ENCODE assay signal across 8 cellular contexts in the genomic region with DNA sequence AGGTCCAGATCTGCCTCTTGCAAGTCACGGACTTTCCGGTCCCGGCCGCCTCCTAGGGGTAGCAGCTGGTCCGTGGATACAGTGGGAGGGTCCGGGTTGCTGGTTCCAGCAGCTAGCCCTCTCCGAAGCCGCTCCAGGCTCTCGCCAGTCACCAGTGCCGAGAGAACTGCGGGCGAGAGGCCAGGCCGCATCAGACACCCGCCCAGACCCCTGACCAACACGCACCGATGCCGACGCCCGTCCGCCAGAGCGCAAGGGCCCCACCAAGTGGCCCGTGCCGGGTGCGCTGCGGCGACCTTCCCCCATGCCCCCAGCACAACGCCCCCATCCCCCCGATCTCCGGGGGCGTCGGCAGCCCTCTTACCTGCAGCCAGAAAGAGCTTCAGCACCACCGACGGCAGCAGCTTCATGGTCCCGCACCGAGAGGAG. TPM values are rescaled to one million over a fixed set of nuclear protein-coding genes. Genes with fewer than 3 reads are reported as not detected.
DNase-seq lines count a peak whose midpoint lies in the region; ATAC-seq and TF ChIP-seq lines count a peak whose summit lies in the region.

No MANE protein-coding gene starts in this region.

- no peak for TF ChIP-seq POLR2A in IMR-90 (IDR thresholded peaks at IDR 0.05; ENCODE audit: low read depth, low read length)

- H3K4me3 Mint-ChIP-seq in CD8-positive, alpha-beta T cell, result peak overlapping the region; percentile 67
- peak overlapping the region; percentile 87 for H3K4me3 Mint-ChIP-seq in activated T-helper 2 cell treated with anti-CD3 and anti-CD28 coated beads, Interferon-gamma antibody, Interleukin-2, Interleukin-4, amounts not matched to agents 10 μg/mL and 5 μg/mL and 100 μg/mL, durations not matched to agents 14 hours and 24 hours and 36 hours (ENCODE audit: low read depth)

- H3K4me3 ChIP-seq in CD8-positive, alpha-beta T cell (ENCODE audit: low read depth, low read length), result peak overlapping the region; percentile 48
- peak overlapping the region; percentile 74 for H3K4me3 ChIP-seq in IMR-90 (ENCODE audit: insufficient read depth, low read depth, low read length)
- peak overlapping the region; percentile 71 to 81 for H3K4me3 ChIP-seq in neutrophil (ENCODE audit: low read depth in 1 of 2, low read length in 1 of 2)

- H3K23ac ChIP-seq in IMR-90 (ENCODE audit: low read depth, low read length), result peak overlapping the region; percentile 79

- DNase-seq in CD8-positive, alpha-beta T cell, result peak in 1 of 7 experiments; percentile 38
- DNase-seq in IMR-90, result peak; percentile 66
- no peak for DNase-seq in activated T-helper 2 cell treated with anti-CD3 and anti-CD28 coated beads, Interferon-gamma antibody, Interleukin-2, Interleukin-4, amounts not matched to agents 10 μg/mL and 5 μg/mL and 100 μg/mL, durations not matched to agents 14 hours and 24 hours and 36 hours (ENCODE audit: low spot score)
- DNase-seq in Right ventricle myocardium inferior (ENCODE audit: missing footprints), result peak; percentile 87
- no peak for DNase-seq in NCI-H1694 treated with DMSO at 0.1 percent for 48 hours (lab: John Stamatoyannopoulos, UW)
- no peak for DNase-seq in NCI-H2196 treated with DMSO at 0.1 percent for 48 hours (lab: John Stamatoyannopoulos, UW; ENCODE audit: unreplicated experiment)

- POLR2A ChIA-PET in CD8-positive, alpha-beta T cell (lab: Charles Lee), result interaction anchor here (0.5 to 1.1 kb wide), 4 partner anchors 55 to 1603 kb away, joined by 3 to 6 read pairs (median 3); a partner anchor contains a TSS
- POLR2A ChIA-PET in IMR-90 (lab: Charles Lee; ENCODE audit: unreplicated experiment), result interaction anchor here (1.0 to 1.5 kb wide), 3 partner anchors 10 to 101 kb away, joined by 3 to 8 read pairs (median 4); no protein-coding TSS in a partner anchor

- H3K4ac ChIP-seq in IMR-90 (ENCODE audit: low read depth, low read length), result peak overlapping the region; percentile 64

- no peaks in the 10 kb centered on the region for H3K36me3 ChIP-seq in CD8-positive, alpha-beta T cell (ENCODE audit: insufficient read depth, low read length)
- peaks cover 6% of the 10 kb centered on the region; the same call in 1 of the 2 replicates for H3K36me3 ChIP-seq in IMR-90 (ENCODE audit: control insufficient read depth, insufficient read depth, low read length)
- H3K36me3 ChIP-seq in neutrophil, result no peaks in the 10 kb centered on the region

- peak overlapping the region; percentile 77 for H3K14ac ChIP-seq in IMR-90 (replicated peaks; ENCODE audit: low read depth, low read length)

- dilution Hi-C loops in IMR-90 (cut with HindIII; ENCODE audit: low sequenced_read_pairs, unreplicated experiment), result no loop called here

- H3K27ac ChIP-seq in CD8-positive, alpha-beta T cell (ENCODE audit: low read depth, low read length), result no peak overlapping the region
- H3K27ac ChIP-seq in IMR-90 (ENCODE audit: insufficient read depth, low read length), result peak overlapping the region; percentile 22; the same call in 1 of the 2 replicates
- peak overlapping the region; percentile 63 for H3K27ac ChIP-seq in neutrophil

- H3K4me2 ChIP-seq in IMR-90 (ENCODE audit: low read depth, low read length), result peak overlapping the region; percentile 66

- peak overlapping the region; percentile 57; the same call in 1 of the 2 replicates for H2BK20ac ChIP-seq in IMR-90 (ENCODE audit: low read depth, low read length)

- CTCF ChIA-PET in CD8-positive, alpha-beta T cell (lab: Charles Lee), result interaction anchor here (1.2 to 15.3 kb wide), 10 partner anchors 9 to 168 kb away, joined by 3 to 337 read pairs (median 5); no protein-coding TSS in a partner anchor
- CTCF ChIA-PET in IMR-90 (lab: Yijun Ruan, JAX), result interaction anchor here (0.6 to 11.0 kb wide), 24 partner anchors 9 to 1218 kb away, joined by 3 to 233 read pairs (median 4); a partner anchor contains a TSS

- peaks cover 25% of the 10 kb centered on the region for H3K27me3 Mint-ChIP-seq in CD8-positive, alpha-beta T cell (ENCODE audit: low read depth)
- H3K27me3 Mint-ChIP-seq in activated T-helper 2 cell treated with anti-CD3 and anti-CD28 coated beads, Interferon-gamma antibody, Interleukin-2, Interleukin-4, amounts not matched to agents 10 μg/mL and 5 μg/mL and 100 μg/mL, durations not matched to agents 14 hours and 24 hours and 36 hours (ENCODE audit: low read depth), result peaks cover 8% of the 10 kb centered on the region

- H3K79me1 ChIP-seq in IMR-90 (ENCODE audit: low read depth in 1 of 2, low read length in 2 of 2), result peaks cover 24 to 47% of the 10 kb centered on the region in 2 experiments

- H2AK5ac ChIP-seq in IMR-90 (ENCODE audit: low read depth, low read length), result no peak overlapping the region

- H3K27ac Mint-ChIP-seq in CD8-positive, alpha-beta T cell, result no peak overlapping the region
- H3K27ac Mint-ChIP-seq in activated T-helper 2 cell treated with anti-CD3 and anti-CD28 coated beads, Interferon-gamma antibody, Interleukin-2, Interleukin-4, amounts not matched to agents 10 μg/mL and 5 μg/mL and 100 μg/mL, durations not matched to agents 14 hours and 24 hours and 36 hours, result no peak overlapping the region

- no peaks in the 10 kb centered on the region for H3K9me3 ChIP-seq in CD8-positive, alpha-beta T cell (ENCODE audit: low read length)
- H3K9me3 ChIP-seq in IMR-90 (ENCODE audit: control insufficient read depth, insufficient read depth, low read length), result no peaks in the 10 kb centered on the region
- H3K9me3 ChIP-seq in neutrophil, result no peaks in the 10 kb centered on the region

- H3K36me3 Mint-ChIP-seq in CD8-positive, alpha-beta T cell, result no peaks in the 10 kb centered on the region
- peaks cover 41% of the 10 kb centered on the region for H3K36me3 Mint-ChIP-seq in activated T-helper 2 cell treated with anti-CD3 and anti-CD28 coated beads, Interferon-gamma antibody, Interleukin-2, Interleukin-4, amounts not matched to agents 10 μg/mL and 5 μg/mL and 100 μg/mL, durations not matched to agents 14 hours and 24 hours and 36 hours (ENCODE audit: low read depth)

- H2AFZ ChIP-seq in IMR-90 (replicated peaks; ENCODE audit: low read length, poor library complexity), result peak overlapping the region; percentile 90

- in situ Hi-C loops in IMR-90 (cut with MboI; ENCODE audit: low sequenced_read_pairs), result no loop called here

- peak overlapping the region; percentile 19; the same call in 1 of the 2 replicates for H3K56ac ChIP-seq in IMR-90 (ENCODE audit: extremely low read depth, insufficient read depth, low read length)

- no TSS peak for BruUV-seq in IMR-90 (replicated peaks; lab: Mats Ljungman, UMichigan)

- peak overlapping the region; percentile 25 for H2BK5ac ChIP-seq in IMR-90 (ENCODE audit: low read depth, low read length, poor library complexity, severe bottlenecking)

- H4K5ac ChIP-seq in IMR-90 (ENCODE audit: low read depth, low read length), result no peak overlapping the region

- H4K20me1 ChIP-seq in IMR-90 (ENCODE audit: insufficient read depth, low read length), result 0 out of 2 replicates have a peak, but pooled peaks cover 9% of the 10 kb centered on the region

- peak; percentile 52 for TF ChIP-seq RAD21 in IMR-90 (IDR thresholded peaks at IDR 0.05; ENCODE audit: low read length)

- no peaks in the 10 kb centered on the region for H3K27me3 ChIP-seq in CD8-positive, alpha-beta T cell (ENCODE audit: insufficient read depth, low read length)
- no peaks in the 10 kb centered on the region for H3K27me3 ChIP-seq in IMR-90 (ENCODE audit: control insufficient read depth, insufficient read depth, low read length)
- peaks cover 16% of the 10 kb centered on the region for H3K27me3 ChIP-seq in neutrophil

- WGBS in IMR-90 (ENCODE audit: extremely low coverage in 2 of 2, insufficient read length in 1 of 2), 2 experiments, result 0% methylated on average over 26 of the region's 35 CpGs; no CpG with 5 or more reads in 1 of the 2 experiments

- peak overlapping the region; percentile 52; the same call in 1 of the 2 replicates for H2BK120ac ChIP-seq in IMR-90 (ENCODE audit: low read depth, low read length)

- intact Hi-C loops in CD8-positive, alpha-beta T cell (cut with DNase I, micrococcal nuclease), result loop anchor here in 1 of 2 experiments (1.0 to 5.0 kb wide), 2 partner anchors 43 to 169 kb away; a partner anchor contains a TSS
- intact Hi-C loops in IMR-90 (cut with micrococcal nuclease), result loop anchor here (1.0 to 5.0 kb wide), 2 partner anchors 49 to 102 kb away; no protein-coding TSS in a partner anchor
- intact Hi-C loops in activated T-helper 2 cell treated with anti-CD3 and anti-CD28 coated beads, Interferon-gamma antibody, Interleukin-2, Interleukin-4, amounts not matched to agents 10 μg/mL and 5 μg/mL and 100 μg/mL, durations not matched to agents 14 hours and 24 hours and 36 hours (cut with micrococcal nuclease), result loop anchor here (2.0 kb wide), 1 partner anchor 43 kb away; a partner anchor contains a TSS
- intact Hi-C loops in Right ventricle myocardium inferior (cut with DNase I), result loop anchor here (1.0 to 5.0 kb wide), 4 partner anchors 44 to 169 kb away; a partner anchor contains a TSS

- no peak for ATAC-seq in CD8-positive, alpha-beta T cell
- ATAC-seq in GM19438 (IDR thresholded peaks at IDR 0.05; ENCODE audit: low read depth, unreplicated experiment) (peak; percentile 19), IMR-90 (ENCODE audit: low read depth) (peak; percentile 72), Right ventricle myocardium inferior (peak; percentile 57)

- H3K9me1 ChIP-seq in IMR-90 (ENCODE audit: insufficient read depth, low read length), result peaks cover 4% of the 10 kb centered on the region; the same call in 1 of the 2 replicates

- H4K91ac ChIP-seq in IMR-90 (ENCODE audit: insufficient read depth, low read depth, low read length), result no peak overlapping the region

- no peaks in the 10 kb centered on the region for H3K9me3 Mint-ChIP-seq in CD8-positive, alpha-beta T cell
- no peaks in the 10 kb centered on the region for H3K9me3 Mint-ChIP-seq in activated T-helper 2 cell treated with anti-CD3 and anti-CD28 coated beads, Interferon-gamma antibody, Interleukin-2, Interleukin-4, amounts not matched to agents 10 μg/mL and 5 μg/mL and 100 μg/mL, durations not matched to agents 14 hours and 24 hours and 36 hours

- TF ChIP-seq CTCF in CD8-positive, alpha-beta T cell (IDR thresholded peaks at IDR 0.05), result no peak
- peak; percentile 41; the same call in 1 of the 2 replicates for TF ChIP-seq CTCF in IMR-90 (conservative IDR thresholded peaks at IDR 0.05; ENCODE audit: low read depth, low read length)
- no peak for TF ChIP-seq CTCF in neutrophil (IDR thresholded peaks at IDR 0.05)

- peak overlapping the region; percentile 92 for H2AK9ac ChIP-seq in IMR-90 (replicated peaks; ENCODE audit: low read depth, low read length, poor library complexity)

- no peak overlapping the region for H3K18ac ChIP-seq in IMR-90 (ENCODE audit: low read depth, low read length)

- peak overlapping the region; percentile 46 to 52; a peak in 2 of 4 replicates for H4K8ac ChIP-seq in IMR-90 (ENCODE audit: low read depth in 2 of 2, low read length in 2 of 2)

- H3K4me1 ChIP-seq in CD8-positive, alpha-beta T cell (ENCODE audit: insufficient read depth, low read length), result peaks cover 23% of the 10 kb centered on the region
- peaks cover 11% of the 10 kb centered on the region for H3K4me1 ChIP-seq in IMR-90 (ENCODE audit: control insufficient read depth, insufficient read depth, low read length)
- peaks cover 61 to 70% of the 10 kb centered on the region in 2 experiments for H3K4me1 ChIP-seq in neutrophil (ENCODE audit: control insufficient read depth in 1 of 2, insufficient read depth in 1 of 2, low read depth in 1 of 2, low read length in 1 of 2)

- peak overlapping the region; percentile 41 for H3K9ac ChIP-seq in IMR-90 (ENCODE audit: low read depth, low read length)

- no peak overlapping the region; the same call in 2 of the 3 replicates for H2BK15ac ChIP-seq in IMR-90 (ENCODE audit: low read depth, low read length)

- peaks cover 32% of the 10 kb centered on the region for H3K4me1 Mint-ChIP-seq in CD8-positive, alpha-beta T cell (ENCODE audit: low read depth)
- H3K4me1 Mint-ChIP-seq in activated T-helper 2 cell treated with anti-CD3 and anti-CD28 coated beads, Interferon-gamma antibody, Interleukin-2, Interleukin-4, amounts not matched to agents 10 μg/mL and 5 μg/mL and 100 μg/mL, durations not matched to agents 14 hours and 24 hours and 36 hours (ENCODE audit: low read depth), result peaks cover 42% of the 10 kb centered on the region

RNA-seq across cellular contexts. Expression of a gene that starts 0.5 kb away (rescaled TPM):
- total RNA-seq in CD8-positive, alpha-beta T cell, result under 1 TPM; 0.30 to 0.50 TPM
- 18.8 and 26.9 TPM in 2 replicates for total RNA-seq in IMR-90 (2012; rRNA removed)
- 36.1 and 48.7 TPM in 2 replicates for polyA plus RNA-seq in IMR-90 (2012; rRNA removed)
- polyA plus RNA-seq in IMR-90 (2012; cell fraction: cytosol; rRNA removed), result 31.0 and 54.1 TPM in 2 replicates
- polyA plus RNA-seq in IMR-90 (2012; cell fraction: nucleus; rRNA removed; ENCODE audit: low replicate concordance), result 41.9 and 95.5 TPM in 2 replicates
- 15.7 and 17.1 TPM in 2 replicates for total RNA-seq in activated T-helper 2 cell treated with anti-CD3 and anti-CD28 coated beads, Interferon-gamma antibody, Interleukin-2, Interleukin-4, amounts not matched to agents 10 μg/mL and 5 μg/mL and 100 μg/mL, durations not matched to agents 14 hours and 24 hours and 36 hours
- total RNA-seq in Right ventricle myocardium inferior, result 20.2 TPM

RNA-seq across cellular contexts. Expression of a gene that starts 14.1 kb away (rescaled TPM):
- not detected for total RNA-seq in CD8-positive, alpha-beta T cell
- total RNA-seq in IMR-90 (2012; rRNA removed) (not detected in 2 replicates), Right ventricle myocardium inferior (not detected)
- not detected in 2 replicates for polyA plus RNA-seq in IMR-90 (2012; rRNA removed)
- polyA plus RNA-seq in IMR-90 (2012; cell fraction: cytosol; rRNA removed), result not detected in 2 replicates
- 0.05 and 0.19 TPM in 2 replicates for polyA plus RNA-seq in IMR-90 (2012; cell fraction: nucleus; rRNA removed; ENCODE audit: low replicate concordance)
- 0.18 TPM in 1 of 2 replicates, not detected in the other for total RNA-seq in activated T-helper 2 cell treated with anti-CD3 and anti-CD28 coated beads, Interferon-gamma antibody, Interleukin-2, Interleukin-4, amounts not matched to agents 10 μg/mL and 5 μg/mL and 100 μg/mL, durations not matched to agents 14 hours and 24 hours and 36 hours

RNA-seq across cellular contexts. Expression of a gene that starts 43.0 kb away (rescaled TPM):
- total RNA-seq in CD8-positive, alpha-beta T cell, result 10 to 100 TPM; 28.4 to 30.5 TPM
- total RNA-seq in IMR-90 (2012; rRNA removed) (92.8 and 98.8 TPM in 2 replicates), Right ventricle myocardium inferior (80.6 TPM)
- 134 and 140 TPM in 2 replicates for polyA plus RNA-seq in IMR-90 (2012; rRNA removed)
- polyA plus RNA-seq in IMR-90 (2012; cell fraction: cytosol; rRNA removed), result 85.4 and 108 TPM in 2 replicates
- polyA plus RNA-seq in IMR-90 (2012; cell fraction: nucleus; rRNA removed; ENCODE audit: low replicate concordance), result 39.7 and 45.7 TPM in 2 replicates
- 60.4 and 61.0 TPM in 2 replicates for total RNA-seq in activated T-helper 2 cell treated with anti-CD3 and anti-CD28 coated beads, Interferon-gamma antibody, Interleukin-2, Interleukin-4, amounts not matched to agents 10 μg/mL and 5 μg/mL and 100 μg/mL, durations not matched to agents 14 hours and 24 hours and 36 hours

RNA-seq across cellular contexts. Expression of a gene that starts 55.7 kb away (rescaled TPM):
- total RNA-seq in CD8-positive, alpha-beta T cell, result 100 to 1,000 TPM; 209 to 212 TPM
- 36.7 and 46.4 TPM in 2 replicates for total RNA-seq in IMR-90 (2012; rRNA removed)
- polyA plus RNA-seq in IMR-90 (2012; rRNA removed), result 29.1 and 32.1 TPM in 2 replicates
- polyA plus RNA-seq in IMR-90 (2012; cell fraction: cytosol; rRNA removed), result 10.5 and 11.1 TPM in 2 replicates
- polyA plus RNA-seq in IMR-90 (2012; cell fraction: nucleus; rRNA removed; ENCODE audit: low replicate concordance), result 33.6 and 94.7 TPM in 2 replicates
- total RNA-seq in activated T-helper 2 cell treated with anti-CD3 and anti-CD28 coated beads, Interferon-gamma antibody, Interleukin-2, Interleukin-4, amounts not matched to agents 10 μg/mL and 5 μg/mL and 100 μg/mL, durations not matched to agents 14 hours and 24 hours and 36 hours, result 119 and 120 TPM in 2 replicates
- total RNA-seq in Right ventricle myocardium inferior, result 57.2 TPM

Comparison
In these comparisons a context has a peak if more than half of its experiments do, and no peak if none do; other contexts are left out.
1. DNase-seq: peak in IMR-90 (single experiment) and Right ventricle myocardium inferior (single experiment); none in activated T-helper 2 cell treated with anti-CD3 and anti-CD28 coated beads, Interferon-gamma antibody, Interleukin-2, Interleukin-4, amounts not matched to agents 10 μg/mL and 5 μg/mL and 100 μg/mL, durations not matched to agents 14 hours and 24 hours and 36 hours (single experiment), NCI-H1694 treated with DMSO at 0.1 percent for 48 hours (single experiment) and NCI-H2196 treated with DMSO at 0.1 percent for 48 hours (single experiment).
2. RNA of a gene that starts 0.5 kb away (total RNA-seq): 20.2 TPM in Right ventricle myocardium inferior (single experiment), 18.8 to 26.9 TPM in IMR-90 and 15.7 to 17.1 TPM in activated T-helper 2 cell treated with anti-CD3 and anti-CD28 coated beads, Interferon-gamma antibody, Interleukin-2, Interleukin-4, amounts not matched to agents 10 μg/mL and 5 μg/mL and 100 μg/mL, durations not matched to agents 14 hours and 24 hours and 36 hours; 0.30 to 0.50 TPM in CD8-positive, alpha-beta T cell; every median in the first group is over 10 times any median in the second.
3. Peak in every context shown above with its lines, with median percentiles within 50 percentile points of each other: H3K4me3 ChIP-seq.